Comparison of ENCODE assay signal across 31 cellular contexts in genomic region chr2:165662720-165663119, GRCh38.
"Had no signal": no experiment of that assay in that cellular context is flagged by ENCODE, and none has a peak within 500 bp of the region (broad histone marks: within the 10 kb centered on the region; RNA-seq: fewer than 3 reads in every experiment).

No MANE protein-coding gene starts in this region.

- DNase-seq: heart left ventricle; hypothalamus; immature natural killer cell; left lung; lower lobe of right lung; mesendoderm; midbrain; naive thymus-derived CD8-positive, alpha-beta T cell; occipital lobe; ovary; posterior cingulate gyrus; retina; right cardiac atrium; sigmoid colon; small intestine; stimulated activated CD4-positive, alpha-beta T cell treated with anti-CD3 and anti-CD28 coated beads, Interleukin-1b, Interleukin-23, amount 100 ng/mL, for 48 hours; stimulated activated CD4-positive, alpha-beta T cell treated with anti-CD3 and anti-CD28 coated beads, Interleukin-2, amount 100 ng/mL, for 48 hours; stimulated activated CD4-positive, alpha-beta T cell treated with anti-CD3 and anti-CD28 coated beads, Interleukin-4, amount 100 ng/mL, for 4 hours; stimulated activated CD8-positive, alpha-beta memory T cell treated with anti-CD3 and anti-CD28 coated beads, Interleukin-4, amount 100 ng/mL, for 48 hours; stimulated activated naive CD4-positive, alpha-beta T cell treated with Interleukin-2 at 50 U/mL for 16 hours; stimulated activated naive CD8-positive, alpha-beta T cell treated with anti-CD3 and anti-CD28 coated beads, Interleukin-15, amount 100 ng/mL, for 72 hours; substantia nigra; uterus had no signal

- ATAC-seq: heart left ventricle; left lung; lower lobe of right lung; naive thymus-derived CD8-positive, alpha-beta T cell; right cardiac atrium; stimulated activated memory B cell treated with anti-CD40 and anti-IgM and Interleukin-4, amounts not matched to agents 10 μg/mL and 1 μg/mL and 100 μg/mL, for 72 hours; stimulated activated naive CD8-positive, alpha-beta T cell treated with anti-CD3 and anti-CD28 coated beads, Interleukin-15, amount 100 ng/mL, for 72 hours had no signal

- H3K36me3 Mint-ChIP-seq: immature natural killer cell; naive thymus-derived CD8-positive, alpha-beta T cell; stimulated activated memory B cell treated with anti-CD40 and anti-IgM and Interleukin-4, amounts not matched to agents 10 μg/mL and 1 μg/mL and 100 μg/mL, for 72 hours had no signal

- H3K4me3 Mint-ChIP-seq: immature natural killer cell; naive thymus-derived CD8-positive, alpha-beta T cell; nephron; neural progenitor cell; stimulated activated memory B cell treated with anti-CD40 and anti-IgM and Interleukin-4, amounts not matched to agents 10 μg/mL and 1 μg/mL and 100 μg/mL, for 72 hours; stimulated activated naive CD8-positive, alpha-beta T cell treated with anti-CD3 and anti-CD28 coated beads, Interleukin-15, amount 100 ng/mL, for 72 hours; type B pancreatic cell had no signal

- H3K36me3 ChIP-seq: left lung, lower lobe of right lung, neutrophil, ovary, prostate gland, uterus had no signal

- H3K9me3 ChIP-seq: heart left ventricle, left lung, lower lobe of right lung, neutrophil, ovary, prostate gland, sigmoid colon, tibial nerve, uterus had no signal

- H3K27ac Mint-ChIP-seq: immature natural killer cell; naive thymus-derived CD8-positive, alpha-beta T cell; nephron; neural progenitor cell; stimulated activated memory B cell treated with anti-CD40 and anti-IgM and Interleukin-4, amounts not matched to agents 10 μg/mL and 1 μg/mL and 100 μg/mL, for 72 hours; stimulated activated naive CD8-positive, alpha-beta T cell treated with anti-CD3 and anti-CD28 coated beads, Interleukin-15, amount 100 ng/mL, for 72 hours; type B pancreatic cell had no signal

- H3K4me3 ChIP-seq: heart left ventricle, left lung, lower lobe of right lung, neural progenitor cell, ovary, prostate gland, sigmoid colon, tibial nerve, uterus had no signal

- H3K4me1 ChIP-seq: heart left ventricle, left lung, lower lobe of right lung, neural progenitor cell, prostate gland, sigmoid colon, tibial nerve, uterus had no signal

- H3K9me3 Mint-ChIP-seq: nephron, neural progenitor cell, type B pancreatic cell had no signal

- H3K27me3 Mint-ChIP-seq: stimulated activated naive CD8-positive, alpha-beta T cell treated with anti-CD3 and anti-CD28 coated beads, Interleukin-15, amount 100 ng/mL, for 72 hours; type B pancreatic cell had no signal

- H3K27me3 ChIP-seq: heart left ventricle, left lung, neural progenitor cell, neutrophil, ovary, sigmoid colon, tibial nerve, uterus had no signal

- H3K27ac ChIP-seq: heart left ventricle, left lung, lower lobe of right lung, neural progenitor cell, neutrophil, ovary, prostate gland, sigmoid colon, tibial nerve, uterus had no signal

- H3K4me1 Mint-ChIP-seq: immature natural killer cell; naive thymus-derived CD8-positive, alpha-beta T cell; nephron; neural progenitor cell; stimulated activated naive CD8-positive, alpha-beta T cell treated with anti-CD3 and anti-CD28 coated beads, Interleukin-15, amount 100 ng/mL, for 72 hours had no signal

- FAIRE-seq: islet of Langerhans had no signal
